Comparison of ENCODE assay signal across 23 cellular contexts in genomic region chr4:25795091-25795490, GRCh38.
A peak's percentile ranks its signal among the peaks of the same experiment; 100 is the strongest.
DNase-seq lines count a peak whose midpoint lies in the region; ATAC-seq, FAIRE-seq and TF ChIP-seq lines count a peak whose summit lies in the region.
"Had no signal": no experiment of that assay in that cellular context is flagged by ENCODE, and none has a peak within 500 bp of the region (broad histone marks: within the 10 kb centered on the region; RNA-seq: fewer than 3 reads in every experiment).

No MANE protein-coding gene starts in this region.

- peak overlapping the region; percentile 95 for H2BK20ac ChIP-seq in IMR-90 (ENCODE audit: low read depth, low read length)

- WGBS in A549 (ENCODE audit: missing lambda C conversion rate): 95% methylated on average over 4 of the region's 4 CpGs
- WGBS in IMR-90 (ENCODE audit: extremely low coverage in 2 of 2, insufficient read length in 1 of 2), 2 experiments: 100% methylated on average over 1 of the region's 4 CpGs; no CpG with 5 or more reads in 1 of the 2 experiments
- WGBS in endodermal cell (ENCODE audit: insufficient coverage in 1 of 2, insufficient read length in 1 of 2), 2 experiments: 100% methylated on average over 3 of the region's 4 CpGs; no CpG with 5 or more reads in 1 of the 2 experiments

- no peak for DNase-seq in A549 (ENCODE audit: low read depth in 1 of 2, low spot score in 1 of 2)
- no peak for DNase-seq in IMR-90
- no peak for DNase-seq in endodermal cell
- DNase-seq in osteoblast (ENCODE audit: insufficient read length, low spot score, missing footprints): no peak
- DNase-seq in GM10248 (ENCODE audit: extremely low spot score): no peak
- DNase-seq in G401 (ENCODE audit: low spot score): no peak
- no peak for DNase-seq in left colon
- DNase-seq: BE2C; CD4-positive, CD25-positive, alpha-beta regulatory T cell; COR-L47; DMS 273 treated with DMSO at 0.1 percent for 48 hours; GDM1; MM.1S; NCI-H1092; NCI-H1436 treated with DMSO at 0.1 percent for 48 hours; NCI-H2029; NCI-H345; NCI-H524 treated with DMSO at 0.1 percent for 48 hours; PC-3; RPMI8226; SHP77 treated with DMSO at 0.1 percent for 48 hours had no signal

- H3K18ac ChIP-seq in IMR-90 (ENCODE audit: low read depth, low read length): no peak overlapping the region; the same call in 1 of the 2 replicates

- no peak for FAIRE-seq in A549 (lab: Jason Lieb, UNC)

- H3K27ac Mint-ChIP-seq in endodermal cell: no peak overlapping the region

- peaks cover 8% of the 10 kb centered on the region for H3K4me1 Mint-ChIP-seq in endodermal cell

- no peaks in the 10 kb centered on the region for H3K9me3 ChIP-seq in A549
- H3K9me3 ChIP-seq in IMR-90 (ENCODE audit: control insufficient read depth, insufficient read depth, low read length): no peaks in the 10 kb centered on the region
- no peaks in the 10 kb centered on the region for H3K9me3 ChIP-seq in endodermal cell (ENCODE audit: control insufficient read depth, low read length)
- H3K9me3 ChIP-seq in osteoblast (ENCODE audit: low read depth, low read length): no peaks in the 10 kb centered on the region
- H3K9me3 ChIP-seq: BE2C had no signal

- no peak overlapping the region for H3K4me3 ChIP-seq in A549
- no peak overlapping the region for H3K4me3 ChIP-seq in IMR-90 (ENCODE audit: insufficient read depth, low read depth, low read length)
- H3K4me3 ChIP-seq in endodermal cell (ENCODE audit: low read length): no peak overlapping the region
- H3K4me3 ChIP-seq in osteoblast (ENCODE audit: insufficient read depth, low read length): no peak overlapping the region
- H3K4me3 ChIP-seq: GM23338 had no signal

- peak overlapping the region; percentile 80; the same call in 2 of the 3 replicates for H2BK15ac ChIP-seq in IMR-90 (ENCODE audit: low read depth, low read length)

- BruUV-seq in IMR-90 (replicated peaks; lab: Mats Ljungman, UMichigan): no TSS peak

- H3K4me2 ChIP-seq in A549 (no peak overlapping the region; the same call in 2 of the 3 replicates), IMR-90 (ENCODE audit: low read depth, low read length) (no peak overlapping the region), osteoblast (ENCODE audit: insufficient read depth, low read length) (peak overlapping the region; percentile 62)
- H3K4me2 ChIP-seq: GM23338 had no signal

- H2AFZ ChIP-seq in IMR-90 (replicated peaks; ENCODE audit: low read length, poor library complexity) (peak overlapping the region; percentile 80), osteoblast (ENCODE audit: low read length) (no peak overlapping the region)
- H2AFZ ChIP-seq: GM23338 had no signal

- no peaks in the 10 kb centered on the region for H3K27me3 ChIP-seq in IMR-90 (ENCODE audit: control insufficient read depth, insufficient read depth, low read length)
- H3K27me3 ChIP-seq in endodermal cell (ENCODE audit: control insufficient read depth, insufficient read depth, low read length, poor library complexity, severe bottlenecking): no peaks in the 10 kb centered on the region
- H3K27me3 ChIP-seq in osteoblast (ENCODE audit: insufficient read depth, low read length): no peaks in the 10 kb centered on the region
- H3K27me3 ChIP-seq: BE2C had no signal

- H2BK120ac ChIP-seq in IMR-90 (ENCODE audit: low read depth, low read length): peak overlapping the region; percentile 96

- in situ Hi-C loops in IMR-90 (cut with MboI; ENCODE audit: low sequenced_read_pairs): no loop called here
- in situ Hi-C loops in G401 (cut with HindIII; ENCODE audit: low sequenced_read_pairs): no loop called here

- no peak overlapping the region for H3K4me3 Mint-ChIP-seq in endodermal cell
- H3K4me3 Mint-ChIP-seq: CD4-positive, CD25-positive, alpha-beta regulatory T cell; GM23338 had no signal

- no peak for TF ChIP-seq CTCF in A549 (IDR thresholded peaks at IDR 0.05)
- TF ChIP-seq CTCF in IMR-90 (conservative IDR thresholded peaks at IDR 0.05; ENCODE audit: low read depth, low read length): no peak
- no peak for TF ChIP-seq CTCF in endodermal cell (conservative IDR thresholded peaks at IDR 0.05)
- no peak for TF ChIP-seq CTCF in osteoblast (IDR thresholded peaks at IDR 0.05; ENCODE audit: extremely low read depth, low read depth, low read length)
- TF ChIP-seq CTCF in GM10248 (IDR thresholded peaks at IDR 0.05; ENCODE audit: control extremely low read depth, extremely low read depth, low read depth, missing control alignments): no peak

- H3K79me1 ChIP-seq in IMR-90 (ENCODE audit: low read depth in 1 of 2, low read length in 2 of 2): peaks cover 0 to 5% of the 10 kb centered on the region in 2 experiments; a peak in 1 of 4 replicates

- peak overlapping the region; percentile 66 to 78 for H4K8ac ChIP-seq in IMR-90 (ENCODE audit: low read depth in 2 of 2, low read length in 2 of 2)

- ATAC-seq in A549 (no peak), IMR-90 (ENCODE audit: low read depth) (no peak), left colon (no peak), GM18909 (IDR thresholded peaks at IDR 0.05; ENCODE audit: poor library complexity, unreplicated experiment) (no peak)
- ATAC-seq: PC-3 had no signal

- peak overlapping the region; percentile 87 for H2BK5ac ChIP-seq in IMR-90 (ENCODE audit: low read depth, low read length, poor library complexity, severe bottlenecking)

- no peak overlapping the region for H3K9ac ChIP-seq in IMR-90 (ENCODE audit: low read depth, low read length)
- no peak overlapping the region for H3K9ac ChIP-seq in endodermal cell (ENCODE audit: extremely low read depth, low read length, poor library complexity, severe bottlenecking)

- H3K4me1 ChIP-seq in A549: peaks cover 14% of the 10 kb centered on the region
- H3K4me1 ChIP-seq in IMR-90 (ENCODE audit: control insufficient read depth, insufficient read depth, low read length): peaks cover 11% of the 10 kb centered on the region
- H3K4me1 ChIP-seq in endodermal cell (ENCODE audit: control insufficient read depth, insufficient read depth, low read length): no peaks in the 10 kb centered on the region
- H3K4me1 ChIP-seq in osteoblast (ENCODE audit: insufficient read depth, low read length): peaks cover 15% of the 10 kb centered on the region
- H3K4me1 ChIP-seq: BE2C had no signal

- H3K56ac ChIP-seq in IMR-90 (ENCODE audit: extremely low read depth, insufficient read depth, low read length): 0 out of 2 replicates have a peak overlapping the region, but pooled peaks have one; percentile 71

- TF ChIP-seq POLR2A in A549 (IDR thresholded peaks at IDR 0.05; ENCODE audit: low read length): no peak
- no peak for TF ChIP-seq POLR2A in IMR-90 (IDR thresholded peaks at IDR 0.05; ENCODE audit: low read depth, low read length)

- TF ChIP-seq RAD21 in A549 (conservative IDR thresholded peaks at IDR 0.05 in 1 of 2, IDR thresholded peaks at IDR 0.05 in 1 of 2): no peak
- TF ChIP-seq RAD21 in IMR-90 (IDR thresholded peaks at IDR 0.05; ENCODE audit: low read length): no peak

- no peaks in the 10 kb centered on the region for H4K20me1 ChIP-seq in IMR-90 (ENCODE audit: insufficient read depth, low read length)
- no peaks in the 10 kb centered on the region for H4K20me1 ChIP-seq in osteoblast (ENCODE audit: insufficient read depth, low read length)

- H3K36me3 Mint-ChIP-seq in endodermal cell (ENCODE audit: low read depth): peaks cover 2% of the 10 kb centered on the region

- intact Hi-C loops in IMR-90 (cut with micrococcal nuclease) (no loop called here), left colon (cut with DNase I, micrococcal nuclease) (no loop called here)

- H3K79me2 ChIP-seq in osteoblast (ENCODE audit: insufficient read depth, low read length): no peaks in the 10 kb centered on the region

- peak overlapping the region; percentile 97 for H3K4ac ChIP-seq in IMR-90 (ENCODE audit: low read depth, low read length)

- H2AK5ac ChIP-seq in IMR-90 (ENCODE audit: low read depth, low read length): peak overlapping the region; percentile 60

- H3K27me3 Mint-ChIP-seq in endodermal cell (ENCODE audit: insufficient read depth): no peaks in the 10 kb centered on the region
- H3K27me3 Mint-ChIP-seq: CD4-positive, CD25-positive, alpha-beta regulatory T cell had no signal

- peak overlapping the region; percentile 46 for H4K5ac ChIP-seq in IMR-90 (ENCODE audit: low read depth, low read length)

- H3K9me3 Mint-ChIP-seq in endodermal cell: no peaks in the 10 kb centered on the region
- H3K9me3 Mint-ChIP-seq: CD4-positive, CD25-positive, alpha-beta regulatory T cell; GM23338 had no signal

- H3K23ac ChIP-seq in IMR-90 (ENCODE audit: low read depth, low read length): peak overlapping the region; percentile 94

- no peak overlapping the region for H2AK9ac ChIP-seq in IMR-90 (replicated peaks; ENCODE audit: low read depth, low read length, poor library complexity)

- peaks cover 6% of the 10 kb centered on the region for H3K36me3 ChIP-seq in IMR-90 (ENCODE audit: control insufficient read depth, insufficient read depth, low read length)
- H3K36me3 ChIP-seq in endodermal cell (ENCODE audit: control insufficient read depth, insufficient read depth, low read length): no peaks in the 10 kb centered on the region
- H3K36me3 ChIP-seq in osteoblast (ENCODE audit: insufficient read depth, low read length): peaks cover 15% of the 10 kb centered on the region
- H3K36me3 ChIP-seq: BE2C had no signal

- CTCF ChIA-PET in A549 (lab: Yijun Ruan, JAX): interaction anchor here (0.7 to 0.9 kb wide), 2 partner anchors 27 to 43 kb away, joined by 3 to 4 read pairs; no protein-coding TSS in a partner anchor
- CTCF ChIA-PET in IMR-90 (lab: Yijun Ruan, JAX): interaction anchor here (0.9 kb wide), 1 partner anchor 23 kb away, joined by 3 read pairs; no protein-coding TSS in a partner anchor
- CTCF ChIA-PET in GM10248 (lab: Yijun Ruan, JAX): no interaction called here

- peak overlapping the region; percentile 97 for H4K91ac ChIP-seq in IMR-90 (ENCODE audit: insufficient read depth, low read depth, low read length)

- dilution Hi-C loops in IMR-90 (cut with HindIII; ENCODE audit: low sequenced_read_pairs, unreplicated experiment): no loop called here

- TF ChIP-seq EP300 in A549 (IDR thresholded peaks at IDR 0.05): no peak

- POLR2A ChIA-PET in A549 (lab: Yijun Ruan, JAX): no interaction called here
- POLR2A ChIA-PET in IMR-90 (lab: Charles Lee; ENCODE audit: unreplicated experiment): no interaction called here
- POLR2A ChIA-PET in GM10248 (lab: Yijun Ruan, JAX): no interaction called here

- peak overlapping the region; percentile 85 for H3K14ac ChIP-seq in IMR-90 (replicated peaks; ENCODE audit: low read depth, low read length)

- peaks cover 9% of the 10 kb centered on the region for H3K9me1 ChIP-seq in IMR-90 (ENCODE audit: insufficient read depth, low read length)

- H3K27ac ChIP-seq in A549 (peak overlapping the region in 1 of 2 experiments; percentile 50; a peak in 3 of 6 replicates), IMR-90 (ENCODE audit: insufficient read depth, low read length) (peak overlapping the region; percentile 46; the same call in 1 of the 2 replicates), endodermal cell (ENCODE audit: low read depth, low read length) (peak overlapping the region; percentile 89), osteoblast (ENCODE audit: low read depth, low read length) (peak overlapping the region; percentile 77)

TF ChIP-seq in A549, 52 proteins besides CTCF, POLR2A, EP300 and RAD21:
- TF ChIP-seq MAFK (IDR thresholded peaks at IDR 0.05; ENCODE audit: partially characterized antibody) (peak; percentile 37), HDAC2 (IDR thresholded peaks at IDR 0.05) (no peak)

TF ChIP-seq in IMR-90, 13 proteins besides CTCF, POLR2A, EP300 and RAD21 (continues in another document):
- peak; percentile 45 for TF ChIP-seq MAFK (IDR thresholded peaks at IDR 0.05; ENCODE audit: low read depth, low read length)
- TF ChIP-seq CHD1 (IDR thresholded peaks at IDR 0.05; ENCODE audit: low read depth, low read length): no peak
